In the genomic region with DNA sequence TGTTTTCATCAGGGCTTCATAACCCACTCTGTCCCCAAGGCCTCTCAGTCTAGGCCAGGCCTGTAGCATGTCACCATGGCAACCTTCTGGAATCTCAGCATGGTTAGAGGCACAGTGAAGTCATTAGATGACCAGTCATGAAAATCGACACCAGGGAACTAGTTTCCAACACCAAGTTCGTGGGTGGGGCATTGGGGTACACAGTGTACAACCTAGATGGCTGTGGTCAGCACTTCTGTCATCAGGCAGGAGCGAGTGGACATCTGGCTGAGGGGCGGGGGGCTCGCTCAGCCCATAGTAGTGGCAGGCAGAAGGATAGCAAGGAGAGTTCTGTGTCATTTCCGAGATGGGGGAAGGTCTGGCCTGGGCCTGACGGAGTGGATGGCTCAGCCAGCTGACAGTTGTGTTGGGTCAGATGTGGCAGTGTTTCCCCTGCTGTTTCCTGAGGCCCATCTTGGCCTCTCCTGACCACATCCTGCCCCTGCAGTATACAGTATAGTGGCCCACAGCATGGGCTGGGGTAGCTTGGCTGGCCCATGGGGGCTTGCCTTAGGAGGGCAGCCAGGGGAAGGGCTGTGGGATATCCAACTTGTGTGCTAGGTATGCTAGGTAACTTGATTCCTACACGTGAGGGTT, we compare ENCODE assay signal across 11 cellular contexts.
DNase-seq lines count a peak whose midpoint lies in the region; ATAC-seq and TF ChIP-seq lines count a peak whose summit lies in the region.
"Had no signal": no experiment of that assay in that cellular context is flagged by ENCODE, and none has a peak within 500 bp of the region (broad histone marks: within the 10 kb centered on the region; RNA-seq: fewer than 3 reads in every experiment).

No MANE protein-coding gene starts in this region.

- H3K4me3 ChIP-seq in IMR-90 (ENCODE audit: insufficient read depth, low read depth, low read length), result no peak overlapping the region
- H3K4me3 ChIP-seq in brain microvascular endothelial cell (ENCODE audit: low read depth, low read length), result no peak overlapping the region

- H3K4ac ChIP-seq in IMR-90 (ENCODE audit: low read depth, low read length), result peak overlapping the region; percentile 78

- H3K27ac Mint-ChIP-seq in natural killer cell, result no peak overlapping the region
- no peak overlapping the region for H3K27ac Mint-ChIP-seq in naive thymus-derived CD8-positive, alpha-beta T cell
- H3K27ac Mint-ChIP-seq: activated naive CD4-positive, alpha-beta T cell treated with anti-CD3 and anti-CD28 coated beads for 36 hours; stimulated activated naive CD8-positive, alpha-beta T cell treated with anti-CD3 and anti-CD28 coated beads, Interleukin-15, Interleukin-2, amounts not matched to agents 100 ng/mL and 50 ng/mL, for 24 hours had no signal

- no peak overlapping the region for H3K56ac ChIP-seq in IMR-90 (ENCODE audit: extremely low read depth, insufficient read depth, low read length)

- H3K9me3 ChIP-seq in IMR-90 (ENCODE audit: control insufficient read depth, insufficient read depth, low read length), result no peaks in the 10 kb centered on the region

- H3K9me1 ChIP-seq in IMR-90 (ENCODE audit: insufficient read depth, low read length), result peaks cover 47% of the 10 kb centered on the region

- CTCF ChIA-PET in IMR-90 (lab: Yijun Ruan, JAX), result interaction anchor here (2.7 kb wide), 1 partner anchor 8 kb away, joined by 11 read pairs; no protein-coding TSS in a partner anchor

- dilution Hi-C loops in IMR-90 (cut with HindIII; ENCODE audit: low sequenced_read_pairs, unreplicated experiment), result no loop called here

- POLR2A ChIA-PET in IMR-90 (lab: Charles Lee; ENCODE audit: unreplicated experiment), result no interaction called here
- POLR2A ChIA-PET in naive thymus-derived CD8-positive, alpha-beta T cell (lab: Charles Lee), result no interaction called here

- TF ChIP-seq CTCF in IMR-90 (conservative IDR thresholded peaks at IDR 0.05; ENCODE audit: low read depth, low read length) (no peak), brain microvascular endothelial cell (IDR thresholded peaks at IDR 0.05; ENCODE audit: low read depth, low read length, missing control alignments) (no peak), natural killer cell (IDR thresholded peaks at IDR 0.05) (no peak)

- peak overlapping the region; percentile 75; the same call in 1 of the 2 replicates for H2BK120ac ChIP-seq in IMR-90 (ENCODE audit: low read depth, low read length)

- peak overlapping the region; percentile 5; the same call in 1 of the 2 replicates for H2AK5ac ChIP-seq in IMR-90 (ENCODE audit: low read depth, low read length)

- H3K4me3 Mint-ChIP-seq in natural killer cell, result no peak overlapping the region
- no peak overlapping the region for H3K4me3 Mint-ChIP-seq in naive thymus-derived CD8-positive, alpha-beta T cell
- H3K4me3 Mint-ChIP-seq: activated naive CD4-positive, alpha-beta T cell treated with anti-CD3 and anti-CD28 coated beads for 36 hours; stimulated activated naive CD8-positive, alpha-beta T cell treated with anti-CD3 and anti-CD28 coated beads, Interleukin-15, Interleukin-2, amounts not matched to agents 100 ng/mL and 50 ng/mL, for 24 hours had no signal

- H2BK5ac ChIP-seq in IMR-90 (ENCODE audit: low read depth, low read length, poor library complexity, severe bottlenecking), result peak overlapping the region; percentile 42

- peak overlapping the region; percentile 2; the same call in 1 of the 2 replicates for H3K18ac ChIP-seq in IMR-90 (ENCODE audit: low read depth, low read length)

- no peak overlapping the region for H3K4me2 ChIP-seq in IMR-90 (ENCODE audit: low read depth, low read length)

- no peaks in the 10 kb centered on the region for H4K20me1 ChIP-seq in IMR-90 (ENCODE audit: insufficient read depth, low read length)

- H2AK9ac ChIP-seq in IMR-90 (replicated peaks; ENCODE audit: low read depth, low read length, poor library complexity), result peak overlapping the region; percentile 38

- no peaks in the 10 kb centered on the region for H3K9me3 Mint-ChIP-seq in natural killer cell
- H3K9me3 Mint-ChIP-seq in naive thymus-derived CD8-positive, alpha-beta T cell, result no peaks in the 10 kb centered on the region
- H3K9me3 Mint-ChIP-seq: activated naive CD4-positive, alpha-beta T cell treated with anti-CD3 and anti-CD28 coated beads for 36 hours; stimulated activated naive CD8-positive, alpha-beta T cell treated with anti-CD3 and anti-CD28 coated beads, Interleukin-15, Interleukin-2, amounts not matched to agents 100 ng/mL and 50 ng/mL, for 24 hours had no signal

- no peaks in the 10 kb centered on the region for H3K36me3 ChIP-seq in IMR-90 (ENCODE audit: control insufficient read depth, insufficient read depth, low read length)
- H3K36me3 ChIP-seq in brain microvascular endothelial cell (replicated peaks), result no peaks in the 10 kb centered on the region

- H2AFZ ChIP-seq in IMR-90 (replicated peaks; ENCODE audit: low read length, poor library complexity), result peak overlapping the region; percentile 87

- H3K9ac ChIP-seq in IMR-90 (ENCODE audit: low read depth, low read length), result no peak overlapping the region

- H3K36me3 Mint-ChIP-seq in natural killer cell, result no peaks in the 10 kb centered on the region
- no peaks in the 10 kb centered on the region for H3K36me3 Mint-ChIP-seq in naive thymus-derived CD8-positive, alpha-beta T cell

- no peak overlapping the region for H3K23ac ChIP-seq in IMR-90 (ENCODE audit: low read depth, low read length)

- BruUV-seq in IMR-90 (replicated peaks; lab: Mats Ljungman, UMichigan), result no TSS peak

- H2BK15ac ChIP-seq in IMR-90 (ENCODE audit: low read depth, low read length), result peak overlapping the region; percentile 69; the same call in 1 of the 3 replicates

- H4K5ac ChIP-seq in IMR-90 (ENCODE audit: low read depth, low read length), result peak overlapping the region; percentile 6; the same call in 1 of the 2 replicates

- in situ Hi-C loops in Caki2 (cut with HindIII; ENCODE audit: low pct_unique_long_range_greater_than_20kb, low sequenced_read_pairs) (no loop called here), IMR-90 (cut with MboI; ENCODE audit: low sequenced_read_pairs) (loop anchor here (10.0 kb wide), 1 partner anchor 194 kb away; no protein-coding TSS in a partner anchor), brain microvascular endothelial cell (cut with HindIII; ENCODE audit: low pct_ligation_motif_present, low sequenced_read_pairs) (no loop called here)

- H3K27me3 ChIP-seq in IMR-90 (ENCODE audit: control insufficient read depth, insufficient read depth, low read length) (no peaks in the 10 kb centered on the region; the same call in 1 of the 2 replicates), brain microvascular endothelial cell (replicated peaks) (no peaks in the 10 kb centered on the region)

- H3K14ac ChIP-seq in IMR-90 (replicated peaks; ENCODE audit: low read depth, low read length), result peak overlapping the region; percentile 46; the same call in 1 of the 2 replicates

- peak; percentile 58 for ATAC-seq in IMR-90 (ENCODE audit: low read depth)
- peak in 2 of 3 donors; percentile 35 to 67 for ATAC-seq in natural killer cell
- no peak for ATAC-seq in HG03469 (IDR thresholded peaks at IDR 0.05; ENCODE audit: unreplicated experiment)
- no peak for ATAC-seq in naive thymus-derived CD8-positive, alpha-beta T cell

- TF ChIP-seq POLR2A in IMR-90 (IDR thresholded peaks at IDR 0.05; ENCODE audit: low read depth, low read length), result no peak

- peak overlapping the region; percentile 64; the same call in 1 of the 2 replicates for H4K91ac ChIP-seq in IMR-90 (ENCODE audit: insufficient read depth, low read depth, low read length)

- intact Hi-C loops in IMR-90 (cut with micrococcal nuclease), result no loop called here
- intact Hi-C loops in natural killer cell (cut with micrococcal nuclease), result no loop called here

- peak overlapping the region; percentile 43 for H2BK20ac ChIP-seq in IMR-90 (ENCODE audit: low read depth, low read length)

- no peaks in the 10 kb centered on the region for H3K79me1 ChIP-seq in IMR-90 (ENCODE audit: low read depth in 1 of 2, low read length in 2 of 2)

- WGBS in IMR-90 (ENCODE audit: extremely low coverage in 2 of 2, insufficient read length in 1 of 2), 2 experiments, result 0% methylated on average over 1 of the region's 8 CpGs; no CpG with 5 or more reads in 1 of the 2 experiments

- peak overlapping the region in 1 of 2 experiments; percentile 67; a peak in 2 of 4 replicates for H4K8ac ChIP-seq in IMR-90 (ENCODE audit: low read depth in 2 of 2, low read length in 2 of 2)

- DNase-seq in Caki2 (ENCODE audit: low read depth) (peak; percentile 30), IMR-90 (peak; percentile 87), brain microvascular endothelial cell (peak; percentile 80), natural killer cell (no peak), HuH-7.5 (ENCODE audit: low spot score) (no peak), SIG-M5 (lab: John Stamatoyannopoulos, UW) (no peak)
- no peak for DNase-seq in naive thymus-derived CD8-positive, alpha-beta T cell
- DNase-seq: activated naive CD4-positive, alpha-beta T cell treated with anti-CD3 and anti-CD28 coated beads for 36 hours; NCI-H1417 treated with DMSO at 0.1 percent for 48 hours had no signal

- no peak for TF ChIP-seq RAD21 in IMR-90 (IDR thresholded peaks at IDR 0.05; ENCODE audit: low read length)

- H3K4me1 ChIP-seq in IMR-90 (ENCODE audit: control insufficient read depth, insufficient read depth, low read length), result peaks cover 31% of the 10 kb centered on the region

- no peaks in the 10 kb centered on the region for H3K27me3 Mint-ChIP-seq in natural killer cell (ENCODE audit: low read depth in 2 of 2)
- no peaks in the 10 kb centered on the region for H3K27me3 Mint-ChIP-seq in naive thymus-derived CD8-positive, alpha-beta T cell
- H3K27me3 Mint-ChIP-seq: stimulated activated naive CD8-positive, alpha-beta T cell treated with anti-CD3 and anti-CD28 coated beads, Interleukin-15, Interleukin-2, amounts not matched to agents 100 ng/mL and 50 ng/mL, for 24 hours had no signal

- H3K27ac ChIP-seq in IMR-90 (ENCODE audit: insufficient read depth, low read length), result no peak overlapping the region
- no peak overlapping the region for H3K27ac ChIP-seq in brain microvascular endothelial cell

- H3K4me1 Mint-ChIP-seq in natural killer cell, result peaks cover 12 to 14% of the 10 kb centered on the region in 2 donors
- H3K4me1 Mint-ChIP-seq in naive thymus-derived CD8-positive, alpha-beta T cell, result peaks cover 0 to 1% (median 0%) of the 10 kb centered on the region in 4 donors

TF ChIP-seq in IMR-90, 13 proteins besides CTCF, POLR2A, EP300 and RAD21 (continues in another document):
- TF ChIP-seq RCOR1 (IDR thresholded peaks at IDR 0.05; ENCODE audit: insufficient replicate concordance, low read length) (no peak), RFX5 (IDR thresholded peaks at IDR 0.05; ENCODE audit: low read depth, low read length) (no peak), MAFK (IDR thresholded peaks at IDR 0.05; ENCODE audit: low read depth, low read length) (peak; percentile 47)
- TF ChIP-seq, protein P1, sequence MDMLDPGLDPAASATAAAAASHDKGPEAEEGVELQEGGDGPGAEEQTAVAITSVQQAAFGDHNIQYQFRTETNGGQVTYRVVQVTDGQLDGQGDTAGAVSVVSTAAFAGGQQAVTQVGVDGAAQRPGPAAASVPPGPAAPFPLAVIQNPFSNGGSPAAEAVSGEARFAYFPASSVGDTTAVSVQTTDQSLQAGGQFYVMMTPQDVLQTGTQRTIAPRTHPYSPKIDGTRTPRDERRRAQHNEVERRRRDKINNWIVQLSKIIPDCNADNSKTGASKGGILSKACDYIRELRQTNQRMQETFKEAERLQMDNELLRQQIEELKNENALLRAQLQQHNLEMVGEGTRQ (IDR thresholded peaks at IDR 0.05; ENCODE audit: low read depth, low read length), result no peak

Comparison
In these comparisons a context has a peak if more than half of its experiments do, and no peak if none do; other contexts are left out.
1. DNase-seq: peak in Caki2 (single experiment), IMR-90 (single experiment) and brain microvascular endothelial cell (single experiment); none in natural killer cell (single experiment), HuH-7.5 (single experiment), SIG-M5 (single experiment) and naive thymus-derived CD8-positive, alpha-beta T cell (0 of 10).
2. ATAC-seq: peak in IMR-90 (single experiment) and natural killer cell (2 of 3); none in HG03469 (single experiment) and naive thymus-derived CD8-positive, alpha-beta T cell (0 of 2).